ENCODE assay signal across 8 cellular contexts in the genomic region with DNA sequence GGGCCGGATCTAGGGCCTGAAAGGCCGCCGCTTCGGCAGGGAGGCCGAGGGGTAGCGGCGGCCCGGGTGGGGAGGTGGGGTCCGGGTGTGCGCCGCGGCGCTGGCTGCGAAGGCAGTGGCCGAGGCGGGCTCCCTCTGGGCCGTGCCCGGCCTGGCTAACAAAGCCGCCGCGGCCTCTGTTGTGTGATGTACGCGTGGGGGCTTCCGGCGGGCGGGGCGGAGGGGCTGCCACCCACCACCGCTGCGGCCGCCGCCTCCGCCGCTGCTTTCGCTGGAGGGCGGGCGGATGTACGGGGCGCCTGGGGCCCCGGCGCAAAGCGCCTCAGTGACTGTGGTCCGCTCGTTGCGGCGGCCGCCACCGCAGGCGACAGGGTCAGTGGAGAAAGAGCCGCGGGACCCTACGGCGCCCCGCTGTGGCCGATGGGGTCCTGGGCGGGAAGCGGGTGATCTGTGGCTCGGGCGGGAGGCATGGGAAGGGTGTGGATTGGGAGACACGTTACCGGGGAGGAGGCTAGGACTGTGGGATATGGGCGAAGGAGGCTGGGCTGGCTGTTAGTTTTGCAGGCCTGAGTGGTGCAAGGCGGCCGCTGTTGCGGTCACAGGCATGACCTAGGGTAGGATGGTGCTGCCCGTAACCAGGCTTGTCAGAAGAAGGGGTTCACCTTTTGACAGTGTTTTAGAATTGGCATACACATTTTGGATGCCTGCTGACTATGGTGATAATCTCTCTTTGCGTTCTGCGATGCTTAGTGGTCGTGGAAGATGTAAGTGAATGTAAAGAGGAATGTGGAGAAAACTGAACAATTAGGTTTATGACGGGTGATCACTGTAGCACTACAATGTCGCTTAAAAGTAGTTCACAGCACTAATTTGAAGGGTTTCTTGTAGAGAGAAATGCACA. TPM values are rescaled to one million over a fixed set of nuclear protein-coding genes. Genes with fewer than 3 reads are reported as not detected.
DNase-seq lines count a peak whose midpoint lies in the region; ATAC-seq and TF ChIP-seq lines count a peak whose summit lies in the region.

No MANE protein-coding gene starts in this region.

- H3K27ac ChIP-seq in AG04450 (ENCODE audit: low read depth, low read length) = peak overlapping the region; percentile 99

- peak; percentile 53 for TF ChIP-seq CTCF in AG04450 (IDR thresholded peaks at IDR 0.05; ENCODE audit: low read depth, low read length)

- peak overlapping the region; percentile 92 for H3K4me3 ChIP-seq in AG04450 (ENCODE audit: low read depth, low read length)

- H3K9me3 ChIP-seq in AG04450 (ENCODE audit: control insufficient read depth, insufficient read depth, low read length) = no peaks in the 10 kb centered on the region; the same call in 1 of the 2 replicates

- ATAC-seq in GM18511 (IDR thresholded peaks at IDR 0.05; ENCODE audit: unreplicated experiment) = peak; percentile 46
- ATAC-seq in HG03060 (IDR thresholded peaks at IDR 0.05; ENCODE audit: low read depth, unreplicated experiment) = peak; percentile 18

- POLR2A ChIA-PET in AG04450 (lab: Yijun Ruan, JAX) = interaction anchor here (0.6 to 1.3 kb wide), 3 partner anchors 47 to 195 kb away, joined by 8 to 13 read pairs (median 8); a partner anchor contains a TSS

- CTCF ChIA-PET in AG04450 (lab: Charles Lee) = interaction anchor here (1.2 kb wide), 1 partner anchor 99 kb away, joined by 4 read pairs; no protein-coding TSS in a partner anchor

- DNase-seq in AG04450 (ENCODE audit: low read depth, low spot score) = no peak
- DNase-seq in NCI-H526 treated with DMSO at 0.1 percent for 48 hours (lab: John Stamatoyannopoulos, UW) = peak; percentile 32
- peak; percentile 73 for DNase-seq in activated CD8-positive, alpha-beta memory T cell treated with anti-CD3 and anti-CD28 coated beads, Interleukin-2, amount 50 U/mL, for 4 hours
- peak; percentile 61 for DNase-seq in epidermal melanocyte (ENCODE audit: insufficient read length, low spot score)
- DNase-seq in mucosa of gallbladder (ENCODE audit: low spot score) = peak; percentile 67
- DNase-seq in stimulated activated CD8-positive, alpha-beta memory T cell treated with anti-CD3 and anti-CD28 coated beads, Interleukin-4, amount 100 ng/mL, for 4 hours (ENCODE audit: low read depth in 2 of 2, low spot score in 1 of 2) = peak; percentile 29 to 58

- H3K27me3 ChIP-seq in AG04450 (ENCODE audit: control insufficient read depth, insufficient read depth, low read length) = no peaks in the 10 kb centered on the region

RNA-seq across cellular contexts. Expression of a gene that starts 0.7 kb away (rescaled TPM):
- polyA plus RNA-seq in AG04450 (2011; rRNA removed) = 359 and 376 TPM in 2 replicates
- 352 and 361 TPM in 2 replicates for polyA minus RNA-seq in AG04450 (2011; rRNA and poly(A)+ RNA removed)
- total RNA-seq in mucosa of gallbladder = 158 TPM

RNA-seq across cellular contexts. Expression of a gene that starts 52.1 kb away (rescaled TPM):
- 66.0 and 103 TPM in 2 replicates for polyA plus RNA-seq in AG04450 (2011; rRNA removed)
- polyA minus RNA-seq in AG04450 (2011; rRNA and poly(A)+ RNA removed) = 30.1 and 46.9 TPM in 2 replicates
- total RNA-seq in mucosa of gallbladder = 98.8 TPM
